Comparison of ENCODE assay signal across 33 cellular contexts in genomic region chr3:197583371-197583770, GRCh38.
"Had no signal": no experiment of that assay in that cellular context is flagged by ENCODE, and none has a peak within 500 bp of the region (broad histone marks: within the 10 kb centered on the region; RNA-seq: fewer than 3 reads in every experiment).

No MANE protein-coding gene starts in this region.

- DNase-seq: Karpas-422, Kasumi-1, MG63, MM.1S, MV-4-11, NCI-H1048, NCI-H1092, NCI-H1092 treated with DMSO at 0.1 percent for 48 hours, NCI-H1105, NCI-H1105 treated with DMSO at 0.1 percent for 48 hours, NCI-H1417, NCI-H1417 treated with DMSO at 0.1 percent for 48 hours, NCI-H1436, NCI-H1436 treated with DMSO at 0.1 percent for 48 hours, NCI-H146, NCI-H1694, NCI-H1694 treated with DMSO at 0.1 percent for 48 hours, NCI-H187, NCI-H1930, NCI-H2029, NCI-H2029 treated with DMSO at 0.1 percent for 48 hours, NCI-H2081, NCI-H2081 treated with DMSO at 0.1 percent for 48 hours, NCI-H2107, NCI-H2171, NCI-H2171 treated with DMSO at 0.1 percent for 48 hours, NCI-H2227 treated with DMSO at 0.1 percent for 48 hours, NCI-H226, NCI-H345, NCI-H446 treated with DMSO at 0.1 percent for 48 hours, NCI-H510A treated with DMSO at 0.1 percent for 48 hours, NCI-H524, NCI-H524 treated with DMSO at 0.1 percent for 48 hours had no signal

- H3K27me3 ChIP-seq: MG63 had no signal

- H3K4me3 ChIP-seq: MG63 had no signal

- H3K36me3 ChIP-seq: MG63 had no signal
